In genomic region chr1:23634840-23635642, GRCh38 we compare ENCODE assay signal across 8 cellular contexts. TPM values are rescaled to one million over a fixed set of nuclear protein-coding genes. Genes with fewer than 3 reads are reported as not detected.
DNase-seq lines count a peak whose midpoint lies in the region; ATAC-seq, FAIRE-seq and TF ChIP-seq lines count a peak whose summit lies in the region.

No MANE protein-coding gene starts in this region.

- DNase-seq in EL (peak; percentile 85), KBM-7 (peak; percentile 82), Panc1 (ENCODE audit: low read depth, low spot score) (peak; percentile 67), frontal cortex (ENCODE audit: low spot score in 2 of 2) (peak; percentile 50 to 80)
- DNase-seq in activated naive CD4-positive, alpha-beta T cell treated with anti-CD3 and anti-CD28 coated beads, Interleukin-2, amount 50 U/mL, for 16 hours = peak; percentile 42

- no TSS peak for BruUV-seq in Panc1 (replicated peaks; lab: Mats Ljungman, UMichigan)

- H3K27me3 ChIP-seq in Panc1 (ENCODE audit: control insufficient read depth, insufficient read depth, low read length) (no peaks in the 10 kb centered on the region), neuron (ENCODE audit: insufficient read depth, low read length) (peaks cover 2% of the 10 kb centered on the region)

- H3K36me3 ChIP-seq in Panc1 (ENCODE audit: control insufficient read depth, insufficient read depth, low read length) = no peaks in the 10 kb centered on the region
- H3K36me3 ChIP-seq in neuron (ENCODE audit: insufficient read depth, low read length) = no peaks in the 10 kb centered on the region

- POLR2A ChIA-PET in Panc1 (lab: Charles Lee) = interaction anchor here (0.5 kb wide), 1 partner anchor 75 kb away, joined by 3 read pairs; no protein-coding TSS in a partner anchor

- FAIRE-seq in frontal cortex (lab: Jason Lieb, UNC) = no peak

- H3K4me3 ChIP-seq in Panc1 (ENCODE audit: low read depth in 2 of 2, low read length in 2 of 2) = peak overlapping the region; percentile 42 to 71
- H3K4me3 ChIP-seq in neuron (ENCODE audit: low read length) = peak overlapping the region; percentile 31

- no peak overlapping the region for H2AFZ ChIP-seq in neuron (ENCODE audit: low read depth, low read length)

- intact Hi-C loops in Panc1 (cut with micrococcal nuclease; ENCODE audit: unreplicated experiment) = no loop called here

- H3K9me3 ChIP-seq in Panc1 (ENCODE audit: control insufficient read depth, insufficient read depth, low read depth, low read length) = no peaks in the 10 kb centered on the region
- no peaks in the 10 kb centered on the region for H3K9me3 ChIP-seq in neuron (ENCODE audit: low read length)

- in situ Hi-C loops in KBM-7 (cut with MboI; ENCODE audit: low pct_unique_long_range_greater_than_20kb, low sequenced_read_pairs) = loop anchor here (10.0 kb wide), 1 partner anchor 90 kb away; no protein-coding TSS in a partner anchor
- in situ Hi-C loops in Panc1 (cut with HindIII; ENCODE audit: low pct_unique_long_range_greater_than_20kb, low sequenced_read_pairs) = no loop called here

- peak; percentile 95 for TF ChIP-seq CTCF in Panc1 (IDR thresholded peaks at IDR 0.05)

- H3K27ac ChIP-seq in Panc1 (ENCODE audit: low read length) = peak overlapping the region; percentile 84

- CTCF ChIA-PET in Panc1 (lab: Charles Lee) = interaction anchor here (0.6 to 1.8 kb wide), 15 partner anchors 10 to 291 kb away, joined by 3 to 23 read pairs (median 3); partner anchors contain the start of gene HNRNPR

- H3K4me1 ChIP-seq in Panc1 (ENCODE audit: control insufficient read depth, insufficient read depth, low read length) (peaks cover 3% of the 10 kb centered on the region; the same call in 1 of the 2 replicates), neuron (ENCODE audit: insufficient read depth, low read length) (peaks cover 5% of the 10 kb centered on the region)

- ATAC-seq in Panc1 (peak; percentile 85), GM21737 (IDR thresholded peaks at IDR 0.05; ENCODE audit: unreplicated experiment) (no peak), HG03196 (IDR thresholded peaks at IDR 0.05; ENCODE audit: unreplicated experiment) (no peak)

RNA-seq across cellular contexts. Expression of gene RPL11, which starts 56.6 kb away (rescaled TPM):
- total RNA-seq in Panc1 (2021; ENCODE audit: unreplicated experiment) (865 TPM), frontal cortex (1,023 TPM)
- 1,505 TPM for polyA plus RNA-seq in Panc1 (2012; ENCODE audit: insufficient read length)
